ENCODE assay signal across 8 cellular contexts in genomic region chr19:55385236-55385748, GRCh38. TPM values are rescaled to one million over a fixed set of nuclear protein-coding genes. Genes with fewer than 3 reads are reported as not detected.
DNase-seq lines count a peak whose midpoint lies in the region; ATAC-seq and TF ChIP-seq lines count a peak whose summit lies in the region.

No MANE protein-coding gene starts in this region.

- peak; percentile 97 for DNase-seq in NCI-H226
- peak; percentile 85 to 91 (median 88) for DNase-seq in activated CD4-positive, CD25-positive, alpha-beta regulatory T cell (lab: John Stamatoyannopoulos, UW)
- peak; percentile 96 for DNase-seq in central memory CD4-positive, alpha-beta T cell
- peak; percentile 96 for DNase-seq in iris pigment epithelial cell (ENCODE audit: low read depth)
- peak; percentile 96 for DNase-seq in spleen

- intact Hi-C loops in spleen (cut with DNase I; ENCODE audit: low total_unique reads): no loop called here

- TF ChIP-seq CTCF in spleen (IDR thresholded peaks at IDR 0.05 in 8 of 11, conservative IDR thresholded peaks at IDR 0.05 in 3 of 11): no peak

- ATAC-seq in GM18909 (IDR thresholded peaks at IDR 0.05; ENCODE audit: poor library complexity, unreplicated experiment): peak; percentile 56
- peak; percentile 49 for ATAC-seq in HG03196 (IDR thresholded peaks at IDR 0.05; ENCODE audit: unreplicated experiment)

- H2AFZ ChIP-seq in ACC112 (ENCODE audit: low read length, unreplicated experiment): no peak overlapping the region

- H3K79me2 ChIP-seq in ACC112 (ENCODE audit: control insufficient read depth, insufficient read depth, low read length, unreplicated experiment): peaks cover 42% of the 10 kb centered on the region

- H3K36me3 ChIP-seq in ACC112 (ENCODE audit: insufficient read depth, low read length): peaks cover 21% of the 10 kb centered on the region; the same call in 1 of the 2 replicates
- peaks cover 4 to 38% (median 35%) of the 10 kb centered on the region in 6 donors for H3K36me3 ChIP-seq in spleen

- WGBS in spleen, 5 donors: 0 to 1% (median 0%) methylated on average over 30 to 32 of the region's 32 CpGs

- H3K4me1 ChIP-seq in ACC112 (ENCODE audit: control insufficient read depth, insufficient read depth, low read length, unreplicated experiment) (peaks cover 14% of the 10 kb centered on the region), spleen (peaks cover 43 to 67% (median 57%) of the 10 kb centered on the region in 6 donors)

- no peaks in the 10 kb centered on the region for H3K9me3 ChIP-seq in spleen

- H3K27me3 ChIP-seq in ACC112 (ENCODE audit: insufficient read depth, low read length) (no peaks in the 10 kb centered on the region), spleen (replicated peaks in 1 of 7) (no peaks in the 10 kb centered on the region)

- no peak for TF ChIP-seq POLR2A in spleen (IDR thresholded peaks at IDR 0.05)

- peak overlapping the region; percentile 84 for H3K4me3 ChIP-seq in ACC112 (ENCODE audit: low read depth, low read length)
- H3K4me3 ChIP-seq in spleen: peak overlapping the region; percentile 74 to 96 (median 90)

- H3K27ac ChIP-seq in ACC112 (ENCODE audit: low read depth, low read length) (peak overlapping the region; percentile 82), spleen (peak overlapping the region; percentile 88 to 96 (median 93))

RNA-seq across cellular contexts. Expression of gene RPL28, which starts 0.4 kb away (rescaled TPM):
- total RNA-seq in spleen: 1,000 to 10,000 TPM in 5 of 7 donors, 100 to 1,000 TPM in 2; 581 to 2,029 (median 1,447) TPM
- 1,000 to 10,000 TPM; 3,566 to 4,833 (median 4,082) TPM for polyA plus RNA-seq in spleen

RNA-seq across cellular contexts. Expression of gene TMEM238, which starts 1.2 kb away (rescaled TPM):
- 1 to 10 TPM; 3.7 to 8.8 (median 5.0) TPM for total RNA-seq in spleen
- polyA plus RNA-seq in spleen: under 1 TPM in 2 of 3 donors, not detected in 1; 0.17 to 0.32 TPM

RNA-seq across cellular contexts. Expression of gene TMEM190, which starts 8.7 kb away (rescaled TPM):
- not detected for total RNA-seq in spleen
- polyA plus RNA-seq in spleen: under 1 TPM in 1 of 3 donors, not detected in 2; 0.20 TPM

RNA-seq across cellular contexts. Expression of gene IL11, which starts 15.0 kb away (rescaled TPM):
- under 1 TPM in 1 of 7 donors, not detected in 6; 0.23 TPM for total RNA-seq in spleen
- polyA plus RNA-seq in spleen: under 1 TPM in 2 of 3 donors, not detected in 1; 0.04 to 0.06 TPM

RNA-seq across cellular contexts. Expression of gene GARIN5B, which starts 22.2 kb away (rescaled TPM):
- total RNA-seq in spleen: not detected
- polyA plus RNA-seq in spleen: not detected

Comparison
In these comparisons a context has a peak if more than half of its experiments do, and no peak if none do; other contexts are left out.
1. Peak in every context shown above with its lines: DNase-seq, ATAC-seq, H3K4me3 ChIP-seq and H3K27ac ChIP-seq.